In the genomic region with DNA sequence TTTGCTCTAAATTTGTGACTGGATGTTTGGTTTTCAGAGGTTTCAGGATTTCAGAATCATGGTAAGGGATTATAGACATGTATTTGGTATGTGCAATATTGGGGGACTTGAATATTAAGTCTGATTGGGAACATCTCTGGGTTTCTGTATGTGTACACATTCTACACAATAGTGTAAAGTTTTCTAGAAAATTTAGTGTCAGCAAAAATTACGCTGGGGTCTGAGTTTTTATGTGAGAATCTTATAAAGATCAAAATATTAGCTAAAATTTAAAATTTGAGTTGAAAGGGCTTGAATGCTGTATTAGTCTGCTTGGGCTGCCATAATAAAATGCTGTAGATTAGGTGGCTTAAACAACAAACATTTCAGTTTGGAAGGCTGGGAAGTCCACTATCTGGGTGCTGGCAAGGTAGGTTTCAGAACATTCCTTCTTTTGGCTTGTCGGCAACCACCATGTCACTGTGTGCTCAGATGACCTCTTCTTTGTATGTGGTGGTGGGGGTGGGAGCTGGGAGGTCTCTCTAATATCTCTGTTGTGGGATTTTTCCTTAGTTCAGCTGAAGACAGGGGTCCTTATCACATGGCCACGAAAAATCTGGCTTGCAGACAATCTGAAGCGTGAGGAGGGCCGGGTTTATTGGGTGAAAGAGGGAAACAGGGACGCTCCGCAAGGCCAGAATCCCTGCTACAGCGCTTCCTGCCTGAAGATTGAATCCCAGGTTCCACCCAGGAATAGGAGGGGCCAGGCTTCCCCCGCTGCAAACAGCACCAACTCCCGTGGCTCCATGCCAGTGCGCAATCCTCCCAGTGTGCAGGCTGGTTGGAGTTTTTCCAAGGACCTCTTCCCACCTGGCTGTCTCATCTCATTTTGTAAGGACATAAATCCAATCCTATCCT, we compare ENCODE assay signal across 10 cellular contexts.
DNase-seq lines count a peak whose midpoint lies in the region; FAIRE-seq and TF ChIP-seq lines count a peak whose summit lies in the region.
"Had no signal": no experiment of that assay in that cellular context is flagged by ENCODE, and none has a peak within 500 bp of the region (broad histone marks: within the 10 kb centered on the region; RNA-seq: fewer than 3 reads in every experiment).

No MANE protein-coding gene starts in this region.

- no peak overlapping the region for H2BK20ac ChIP-seq in H1 (ENCODE audit: low read length)

- no peak overlapping the region for H4K91ac ChIP-seq in H1 (replicated peaks; ENCODE audit: insufficient read length, low read length)

- no peaks in the 10 kb centered on the region for H4K20me1 ChIP-seq in H1 (replicated peaks in 1 of 2; ENCODE audit: control insufficient read depth in 1 of 2, insufficient read depth in 2 of 2, low read length in 2 of 2)

- no peak overlapping the region for H3K23ac ChIP-seq in H1 (ENCODE audit: insufficient read length)

- no peak overlapping the region for H2BK120ac ChIP-seq in H1 (replicated peaks; ENCODE audit: low read depth, low read length)

- no peak for TF ChIP-seq POLR2A in H1 (IDR thresholded peaks at IDR 0.05; ENCODE audit: control extremely low read depth in 1 of 2, low read depth in 2 of 2, low read length in 2 of 2)

- H3K4me1 ChIP-seq in H1 (replicated peaks in 1 of 4; ENCODE audit: control insufficient read depth in 3 of 4, insufficient read depth in 4 of 4, low read length in 3 of 4) (peaks cover 0 to 5% (median 4%) of the 10 kb centered on the region in 4 experiments; a peak in 4 of 7 replicates), muscle layer of colon (ENCODE audit: insufficient read depth, low read length) (peaks cover 40% of the 10 kb centered on the region)

- H3K27ac ChIP-seq in H1 (ENCODE audit: low read depth, low read length), result no peak overlapping the region
- H3K27ac ChIP-seq in muscle layer of colon (ENCODE audit: low read depth, low read length), result peak overlapping the region; percentile 74

- FAIRE-seq in H1 (lab: Jason Lieb, UNC), result no peak

- no peak for TF ChIP-seq RAD21 in H1 (IDR thresholded peaks at IDR 0.05 in 1 of 2, conservative IDR thresholded peaks at IDR 0.05 in 1 of 2; ENCODE audit: low read depth in 2 of 2, low read length in 2 of 2)

- no peak overlapping the region for H3K18ac ChIP-seq in H1 (ENCODE audit: extremely low read depth, low read length)

- CTCF ChIA-PET in H1 (lab: Charles Lee; ENCODE audit: partially characterized antibody), result no interaction called here

- TF ChIP-seq EP300 in H1 (IDR thresholded peaks at IDR 0.05; ENCODE audit: borderline replicate concordance in 1 of 2, low read depth in 2 of 2, low read length in 2 of 2), result no peak

- no peak overlapping the region for H4K8ac ChIP-seq in H1 (ENCODE audit: extremely low read depth, insufficient read depth, low read length)

- H2BK12ac ChIP-seq in H1 (ENCODE audit: low read depth, low read length), result 0 out of 2 replicates have a peak overlapping the region, but pooled peaks have one; percentile 19

- no peak overlapping the region for H3K56ac ChIP-seq in H1 (replicated peaks; ENCODE audit: insufficient read length, low read depth, low read length)

- POLR2A ChIA-PET in H1 (lab: Charles Lee; ENCODE audit: partially characterized antibody), result interaction anchor here (0.9 kb wide), 1 partner anchor 109 kb away, joined by 3 read pairs; no protein-coding TSS in a partner anchor

- H4K5ac ChIP-seq in H1 (ENCODE audit: insufficient read length, low read depth, low read length), result no peak overlapping the region

- H2AFZ ChIP-seq in H1 (ENCODE audit: low read length), result no peak overlapping the region

- no peak for TF ChIP-seq CTCF in H1 (IDR thresholded peaks at IDR 0.05; ENCODE audit: control extremely low read depth in 1 of 3, insufficient read depth in 1 of 3, low read depth in 1 of 3, low read length in 3 of 3)

- H3K23me2 ChIP-seq in H1 (ENCODE audit: low read depth, low read length), result no peaks in the 10 kb centered on the region

- DNase-seq in DMS 273 treated with DMSO at 0.1 percent for 48 hours (lab: John Stamatoyannopoulos, UW) (peak; percentile 91), NCI-H345 treated with DMSO at 0.1 percent for 48 hours (lab: John Stamatoyannopoulos, UW; ENCODE audit: unreplicated experiment) (peak; percentile 73), H1 (ENCODE audit: low read depth in 1 of 2, low spot score in 2 of 2) (no peak), LoVo (ENCODE audit: low spot score) (no peak), GF-D8 (lab: John Stamatoyannopoulos, UW) (no peak), CD1c-positive myeloid dendritic cell (ENCODE audit: extremely low spot score) (no peak), NOMO-1 treated with dmso at 0.1 percent for 144 hours (lab: John Stamatoyannopoulos, UW; ENCODE audit: unreplicated experiment) (no peak)
- DNase-seq: HCEC 1CT; stimulated activated naive B cell treated with anti-CD40 and anti-IgM and Interleukin-4, amounts not matched to agents 10 μg/mL and 1 μg/mL and 100 μg/mL, for 72 hours had no signal

- no peaks in the 10 kb centered on the region for H3K79me1 ChIP-seq in H1 (ENCODE audit: low read depth, low read length)

- no peaks in the 10 kb centered on the region for H3K79me2 ChIP-seq in H1 (ENCODE audit: control insufficient read depth in 1 of 2, insufficient read depth in 2 of 2, low read length in 2 of 2)

- no peaks in the 10 kb centered on the region for H3K9me3 ChIP-seq in H1 (ENCODE audit: insufficient read depth in 2 of 2, low read depth in 1 of 2, low read length in 1 of 2)
- no peaks in the 10 kb centered on the region for H3K9me3 ChIP-seq in muscle layer of colon (ENCODE audit: low read length)

- H3K4me3 ChIP-seq in H1 (ENCODE audit: extremely low read depth in 1 of 4, insufficient read depth in 2 of 4, low read depth in 3 of 4, low read length in 4 of 4), result no peak overlapping the region
- peak overlapping the region in 1 of 2 donors; percentile 17 for H3K4me3 ChIP-seq in muscle layer of colon (ENCODE audit: low read depth in 1 of 2, low read length in 2 of 2)

- no peak overlapping the region for H3K4ac ChIP-seq in H1 (replicated peaks; ENCODE audit: insufficient read length, low read depth, low read length)

- no peak overlapping the region for H2BK5ac ChIP-seq in H1 (ENCODE audit: low read depth, low read length)

- no peak overlapping the region for H3K14ac ChIP-seq in H1 (ENCODE audit: insufficient read length)

- H3K27me3 ChIP-seq in H1 (replicated peaks in 1 of 4; ENCODE audit: control insufficient read depth in 3 of 4, extremely low read depth in 1 of 4, insufficient read depth in 3 of 4, low read length in 3 of 4) (no peaks in the 10 kb centered on the region), muscle layer of colon (ENCODE audit: control insufficient read depth in 1 of 2, insufficient read depth in 2 of 2, low read length in 2 of 2) (no peaks in the 10 kb centered on the region)

- 90% methylated on average over 11 of the region's 11 CpGs; no CpG with 5 or more reads in 1 of the 2 experiments for WGBS in H1 (ENCODE audit: extremely low coverage in 1 of 2, insufficient coverage in 1 of 2, insufficient read length in 1 of 2, insufficient replicate concordance in 2 of 2, low coverage in 1 of 2, low lambda C conversion rate in 2 of 2, missing lambda C conversion rate in 1 of 2), 2 experiments

- H3K36me3 ChIP-seq in H1 (ENCODE audit: control insufficient read depth in 2 of 4, insufficient read depth in 4 of 4, low read length in 3 of 4) (no peaks in the 10 kb centered on the region), muscle layer of colon (ENCODE audit: insufficient read depth, low read length) (no peaks in the 10 kb centered on the region)

- H3K9ac ChIP-seq in H1 (replicated peaks in 1 of 4; ENCODE audit: extremely low read depth in 1 of 4, low read depth in 3 of 4, low read length in 3 of 4), result no peak overlapping the region
- H3K9ac ChIP-seq in muscle layer of colon (ENCODE audit: low read length), result no peak overlapping the region

- H2BK15ac ChIP-seq in H1 (ENCODE audit: low read length), result no peak overlapping the region

- no peak overlapping the region for H3K4me2 ChIP-seq in H1 (ENCODE audit: insufficient read depth in 1 of 2, low read depth in 2 of 2, low read length in 2 of 2)

- no peak overlapping the region for H2AK5ac ChIP-seq in H1 (ENCODE audit: low read depth, low read length)

TF ChIP-seq in H1, 55 proteins besides CTCF, POLR2A, EP300 and RAD21 (continues in another document):
- TF ChIP-seq, protein P1, sequence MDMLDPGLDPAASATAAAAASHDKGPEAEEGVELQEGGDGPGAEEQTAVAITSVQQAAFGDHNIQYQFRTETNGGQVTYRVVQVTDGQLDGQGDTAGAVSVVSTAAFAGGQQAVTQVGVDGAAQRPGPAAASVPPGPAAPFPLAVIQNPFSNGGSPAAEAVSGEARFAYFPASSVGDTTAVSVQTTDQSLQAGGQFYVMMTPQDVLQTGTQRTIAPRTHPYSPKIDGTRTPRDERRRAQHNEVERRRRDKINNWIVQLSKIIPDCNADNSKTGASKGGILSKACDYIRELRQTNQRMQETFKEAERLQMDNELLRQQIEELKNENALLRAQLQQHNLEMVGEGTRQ (IDR thresholded peaks at IDR 0.05; ENCODE audit: low read length), result no peak
- TF ChIP-seq RXRA (IDR thresholded peaks at IDR 0.05; ENCODE audit: insufficient read depth, low read depth, low read length) (no peak), TEAD4 (IDR thresholded peaks at IDR 0.05; ENCODE audit: low read depth, low read length) (no peak)

Comparison
In these comparisons a context has a peak if more than half of its experiments do, and no peak if none do; other contexts are left out.
1. DNase-seq: peak in DMS 273 treated with DMSO at 0.1 percent for 48 hours (single experiment) and NCI-H345 treated with DMSO at 0.1 percent for 48 hours (single experiment); none in H1 (0 of 2), LoVo (single experiment), GF-D8 (single experiment), CD1c-positive myeloid dendritic cell (single experiment) and NOMO-1 treated with dmso at 0.1 percent for 144 hours (single experiment).